1 cellular context compared by ENCODE assay signal in the genomic region with DNA sequence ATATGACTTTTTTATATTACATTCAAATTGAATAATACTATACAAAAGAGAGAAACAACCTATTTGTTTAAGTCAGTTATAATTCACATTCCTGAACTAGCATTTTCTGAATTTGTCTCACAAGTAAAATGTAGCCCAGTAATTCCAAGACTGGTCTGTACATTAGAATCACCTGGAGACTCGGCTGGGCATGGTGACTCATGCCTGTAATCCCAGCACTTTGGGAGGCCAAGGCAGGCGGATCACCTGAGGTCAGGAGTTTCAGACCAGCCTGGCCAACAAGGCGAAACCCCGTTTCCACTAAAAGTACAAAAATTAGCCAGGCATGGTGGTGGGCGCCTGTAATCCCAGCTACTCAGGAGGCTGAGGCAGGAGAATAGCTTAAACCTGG. TPM values are rescaled to one million over a fixed set of nuclear protein-coding genes. Genes with fewer than 3 reads are reported as not detected.
"Had no signal": no experiment of that assay in that cellular context is flagged by ENCODE, and none has a peak within 500 bp of the region (broad histone marks: within the 10 kb centered on the region; RNA-seq: fewer than 3 reads in every experiment).

No MANE protein-coding gene starts in this region.

RNA-seq across cellular contexts. Expression of gene INPP1, which starts 30.8 kb away (rescaled TPM):
- total RNA-seq: OCI-LY7 had no signal
